ENCODE assay signal across 7 cellular contexts in the genomic region with DNA sequence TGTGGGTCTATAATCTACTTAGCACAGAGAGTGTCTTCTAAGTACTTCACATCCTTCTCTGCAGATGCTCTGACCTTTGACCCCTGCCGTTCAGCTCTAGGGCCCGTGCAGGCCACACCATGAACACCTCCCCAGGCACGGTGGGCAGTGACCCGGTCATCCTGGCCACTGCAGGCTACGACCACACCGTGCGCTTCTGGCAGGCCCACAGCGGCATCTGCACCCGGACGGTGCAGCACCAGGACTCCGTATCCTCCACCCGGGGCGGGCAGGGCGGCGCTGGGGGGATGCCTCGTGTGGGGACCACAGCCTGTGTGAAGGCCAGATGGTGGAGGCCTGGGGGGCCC. TPM values are rescaled to one million over a fixed set of nuclear protein-coding genes. Genes with fewer than 3 reads are reported as not detected.
A peak's percentile ranks its signal among the peaks of the same experiment; 100 is the strongest.
DNase-seq lines count a peak whose midpoint lies in the region; ATAC-seq lines count a peak whose summit lies in the region.
"Had no signal": no experiment of that assay in that cellular context is flagged by ENCODE, and none has a peak within 500 bp of the region (broad histone marks: within the 10 kb centered on the region; RNA-seq: fewer than 3 reads in every experiment).

No MANE protein-coding gene starts in this region.

- H3K4me3 ChIP-seq in CD4-positive, alpha-beta memory T cell (ENCODE audit: low read length in 2 of 2), result peak overlapping the region; percentile 47 to 89
- H3K4me3 ChIP-seq in trophoblast cell (ENCODE audit: low read depth, low read length), result peak overlapping the region; percentile 93

- H2BK120ac ChIP-seq in trophoblast cell (ENCODE audit: insufficient read depth, low read length, poor library complexity), result peak overlapping the region; percentile 2

- peak overlapping the region; percentile 92 for H3K4me2 ChIP-seq in trophoblast cell (ENCODE audit: low read length)

- peak overlapping the region; percentile 46 for H4K12ac ChIP-seq in trophoblast cell (ENCODE audit: low read depth, low read length)

- no peak overlapping the region for H3K23ac ChIP-seq in trophoblast cell (ENCODE audit: low read length)

- POLR2A ChIA-PET in CD4-positive, alpha-beta memory T cell (lab: Charles Lee; ENCODE audit: partially characterized antibody), result interaction anchor here (0.6 to 5.3 kb wide), 20 partner anchors 9 to 477 kb away, joined by 3 to 48 read pairs (median 4); partner anchors contain the start of genes AMDHD2, ATP6V0C, CASKIN1 and E4F1

- peak overlapping the region; percentile 90 for H3K27ac ChIP-seq in CD4-positive, alpha-beta memory T cell (ENCODE audit: low read depth, low read length)
- peak overlapping the region; percentile 98 for H3K27ac ChIP-seq in cingulate gyrus (ENCODE audit: low read depth, low read length)
- H3K27ac ChIP-seq in trophoblast cell (ENCODE audit: low read depth, low read length), result peak overlapping the region; percentile 27

- H3K79me1 ChIP-seq in trophoblast cell (ENCODE audit: low read length), result peaks cover 13% of the 10 kb centered on the region

- intact Hi-C loops in CD4-positive, alpha-beta memory T cell (cut with micrococcal nuclease), result loop anchor here (1.0 to 5.0 kb wide), 5 partner anchors 9 to 234 kb away; partner anchors contain the start of genes E4F1, RNPS1, TBL3 and TRAF7

- CTCF ChIA-PET in CD4-positive, alpha-beta memory T cell (lab: Charles Lee; ENCODE audit: partially characterized antibody), result interaction anchor here (1.1 to 1.4 kb wide), 2 partner anchors 9 to 45 kb away, joined by 3 to 4 read pairs; partner anchors contain the start of genes ECI1 and PGP

- peaks cover 26% of the 10 kb centered on the region for H3K4me1 ChIP-seq in CD4-positive, alpha-beta memory T cell (ENCODE audit: insufficient read depth, low read length)
- peaks cover 15 to 20% of the 10 kb centered on the region in 2 experiments for H3K4me1 ChIP-seq in trophoblast cell (ENCODE audit: control insufficient read depth in 1 of 2, insufficient read depth in 2 of 2, low read length in 2 of 2)

- peak overlapping the region; percentile 99 for H4K8ac ChIP-seq in trophoblast cell (ENCODE audit: low read depth, low read length)

- H2AK5ac ChIP-seq in trophoblast cell (ENCODE audit: low read length), result peak overlapping the region; percentile 22

- H3K4ac ChIP-seq in trophoblast cell (ENCODE audit: low read depth, low read length), result peak overlapping the region; percentile 46

- peaks cover 12 to 29% (median 18%) of the 10 kb centered on the region in 4 donors for H3K4me1 Mint-ChIP-seq in CD4-positive, alpha-beta memory T cell

- H3K36me3 ChIP-seq in CD4-positive, alpha-beta memory T cell (ENCODE audit: insufficient read depth, low read length), result peaks cover 11% of the 10 kb centered on the region
- peaks cover 35% of the 10 kb centered on the region in 2 experiments for H3K36me3 ChIP-seq in trophoblast cell (ENCODE audit: control insufficient read depth in 1 of 2, insufficient read depth in 2 of 2, low read length in 2 of 2)

- peak; percentile 9 for ATAC-seq in HG03066 (IDR thresholded peaks at IDR 0.05; ENCODE audit: low read depth, unreplicated experiment)

- peak overlapping the region; percentile 59 to 89 (median 78) for H3K27ac Mint-ChIP-seq in CD4-positive, alpha-beta memory T cell

- DNase-seq in CD4-positive, alpha-beta memory T cell, result no peak
- DNase-seq in trophoblast cell (no peak), NCI-H2029 treated with DMSO at 0.1 percent for 48 hours (lab: John Stamatoyannopoulos, UW) (no peak), UCSD-AML1 (lab: John Stamatoyannopoulos, UW; ENCODE audit: unreplicated experiment) (no peak)

- H3K27me3 ChIP-seq in CD4-positive, alpha-beta memory T cell (ENCODE audit: insufficient read depth, low read length), result no peaks in the 10 kb centered on the region
- no peaks in the 10 kb centered on the region for H3K27me3 ChIP-seq in trophoblast cell (ENCODE audit: insufficient read depth, low read length)

- H2AFZ ChIP-seq in trophoblast cell (ENCODE audit: insufficient read depth, low read length, poor library complexity), result peak overlapping the region; percentile 68

- peaks cover 8% of the 10 kb centered on the region for H3K79me2 ChIP-seq in trophoblast cell (ENCODE audit: control insufficient read depth, insufficient read depth, low read length, poor library complexity)

- H3K9ac ChIP-seq in trophoblast cell (ENCODE audit: low read length), result peak overlapping the region; percentile 81

- peak overlapping the region; percentile 38 for H3K14ac ChIP-seq in trophoblast cell (ENCODE audit: low read length)

- H3K9me3 Mint-ChIP-seq in CD4-positive, alpha-beta memory T cell, result no peaks in the 10 kb centered on the region

- H2BK5ac ChIP-seq in trophoblast cell (ENCODE audit: low read depth, low read length, poor library complexity), result no peak overlapping the region

- H4K91ac ChIP-seq in trophoblast cell (ENCODE audit: low read depth, low read length), result peak overlapping the region; percentile 52

- H3K4me3 Mint-ChIP-seq in CD4-positive, alpha-beta memory T cell, result peak overlapping the region; percentile 71 to 87 (median 76)

- WGBS in trophoblast cell (ENCODE audit: extremely low coverage, insufficient coverage, insufficient read length), result no CpG with 5 or more reads among the region's 16 CpGs

- peak overlapping the region; percentile 0 for H2BK12ac ChIP-seq in trophoblast cell (ENCODE audit: low read length)

- peak overlapping the region; percentile 8 for H3K18ac ChIP-seq in trophoblast cell (ENCODE audit: low read length)

- peaks cover 6 to 19% of the 10 kb centered on the region in 2 donors for H3K36me3 Mint-ChIP-seq in CD4-positive, alpha-beta memory T cell

- no peaks in the 10 kb centered on the region for H3K27me3 Mint-ChIP-seq in CD4-positive, alpha-beta memory T cell

- no peaks in the 10 kb centered on the region for H3K9me3 ChIP-seq in CD4-positive, alpha-beta memory T cell (ENCODE audit: control insufficient read depth in 1 of 2, low read length in 2 of 2)
- H3K9me3 ChIP-seq in trophoblast cell (ENCODE audit: insufficient read depth, low read depth, low read length), result no peaks in the 10 kb centered on the region

RNA-seq across cellular contexts. Expression of gene MLST8, which starts 0.7 kb away (rescaled TPM):
- total RNA-seq in CD4-positive, alpha-beta memory T cell, result 10 to 100 TPM; 28.1 to 31.1 TPM
- polyA plus RNA-seq in CD4-positive, alpha-beta memory T cell, result 10 to 100 TPM; 27.4 to 34.7 TPM
- 37.7 and 39.2 TPM in 2 replicates for polyA plus RNA-seq in trophoblast cell (2013)

RNA-seq across cellular contexts. Expression of gene BRICD5, which starts 4.7 kb away (rescaled TPM):
- 10 to 100 TPM; 32.4 to 33.4 TPM for total RNA-seq in CD4-positive, alpha-beta memory T cell
- polyA plus RNA-seq in CD4-positive, alpha-beta memory T cell, result under 1 TPM in 1 of 2 donors, not detected in 1; 0.39 TPM
- polyA plus RNA-seq in trophoblast cell (2013), result 4.1 and 5.5 TPM in 2 replicates

RNA-seq across cellular contexts. Expression of gene PGP, which starts 8.7 kb away (rescaled TPM):
- 10 to 100 TPM; 26.5 to 27.3 TPM for total RNA-seq in CD4-positive, alpha-beta memory T cell
- polyA plus RNA-seq in CD4-positive, alpha-beta memory T cell, result 10 to 100 TPM in 1 of 2 donors, 1 to 10 TPM in 1; 7.8 to 12.8 TPM
- 36.6 and 37.5 TPM in 2 replicates for polyA plus RNA-seq in trophoblast cell (2013)

RNA-seq across cellular contexts. Expression of gene CASKIN1, which starts 9.5 kb away (rescaled TPM):
- not detected for total RNA-seq in CD4-positive, alpha-beta memory T cell
- polyA plus RNA-seq in CD4-positive, alpha-beta memory T cell, result not detected
- 0.44 and 0.67 TPM in 2 replicates for polyA plus RNA-seq in trophoblast cell (2013)
- total RNA-seq: subcutaneous adipose tissue had no signal

RNA-seq across cellular contexts. Expression of gene E4F1, which starts 17.5 kb away (rescaled TPM):
- 10 to 100 TPM; 46.5 to 49.7 TPM for total RNA-seq in CD4-positive, alpha-beta memory T cell
- polyA plus RNA-seq in CD4-positive, alpha-beta memory T cell, result 10 to 100 TPM in 1 of 2 donors, 1 to 10 TPM in 1; 6.7 to 20.9 TPM
- 11.3 and 12.5 TPM in 2 replicates for polyA plus RNA-seq in trophoblast cell (2013)

Comparison
In these comparisons a context has a peak if more than half of its experiments do, and no peak if none do; other contexts are left out.
1. H3K27ac ChIP-seq: peak in every context shown above with its lines; median percentile 98 in cingulate gyrus; 90 in CD4-positive, alpha-beta memory T cell; 27 in trophoblast cell.